In the genomic region with DNA sequence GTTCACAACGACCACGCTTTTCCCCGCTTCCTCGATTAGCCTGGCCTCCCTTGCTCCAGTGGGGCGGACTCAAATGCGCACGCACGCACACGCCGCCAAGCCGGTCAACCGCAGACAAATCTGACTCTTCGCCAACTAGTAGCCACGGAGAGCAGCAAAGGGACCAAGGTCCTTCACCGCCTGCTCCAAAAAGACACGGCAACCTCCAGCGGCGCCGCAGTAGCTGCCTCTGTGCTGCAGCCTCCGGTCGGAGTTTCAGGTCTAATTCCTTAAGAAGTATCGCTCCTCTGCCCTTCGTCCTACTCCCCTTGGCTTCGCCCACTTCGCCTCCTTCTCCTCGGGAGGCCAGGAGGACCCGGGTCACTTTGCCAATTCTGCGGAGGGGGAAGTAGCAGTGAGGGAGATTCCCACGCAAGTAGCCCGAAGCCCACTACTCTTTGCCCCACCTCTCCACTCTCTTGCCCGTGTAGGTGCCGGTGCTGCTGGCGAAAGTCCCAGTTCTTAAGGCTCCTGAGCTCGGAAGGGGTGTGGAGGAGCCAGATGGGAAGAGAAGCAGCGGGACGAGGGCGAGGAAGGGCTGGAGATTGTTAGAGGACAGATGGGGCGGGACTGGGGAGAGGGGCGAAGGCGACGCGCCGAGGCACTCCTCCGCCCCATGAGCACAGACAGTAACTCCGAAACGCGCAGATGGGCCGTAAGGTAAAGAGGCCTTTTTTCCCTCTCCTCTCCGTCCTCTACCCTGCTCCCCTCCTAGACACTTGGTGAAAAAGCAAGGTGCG, we compare ENCODE assay signal across 15 cellular contexts. TPM values are rescaled to one million over a fixed set of nuclear protein-coding genes. Genes with fewer than 3 reads are reported as not detected.
DNase-seq lines count a peak whose midpoint lies in the region; ATAC-seq and TF ChIP-seq lines count a peak whose summit lies in the region.
"Had no signal": no experiment of that assay in that cellular context is flagged by ENCODE, and none has a peak within 500 bp of the region (broad histone marks: within the 10 kb centered on the region; RNA-seq: fewer than 3 reads in every experiment).

No MANE protein-coding gene starts in this region.

- H3K36me3 ChIP-seq in smooth muscle cell (ENCODE audit: low read depth): no peaks in the 10 kb centered on the region
- H3K36me3 ChIP-seq in SJCRH30: no peaks in the 10 kb centered on the region
- H3K36me3 ChIP-seq: left lung had no signal

- H3K27me3 Mint-ChIP-seq in glutamatergic neuron (ENCODE audit: unreplicated experiment): peaks cover 14% of the 10 kb centered on the region

- ATAC-seq in Right ventricle myocardium inferior (peak; percentile 28), right cardiac atrium (no peak)

- no peak overlapping the region for H3K27ac ChIP-seq in right cardiac atrium (ENCODE audit: low read length)
- H3K27ac ChIP-seq in smooth muscle cell (ENCODE audit: low read depth): no peak overlapping the region
- no peak overlapping the region for H3K27ac ChIP-seq in SJCRH30
- H3K27ac ChIP-seq: left lung had no signal

- H3K4me1 ChIP-seq in right cardiac atrium (ENCODE audit: control insufficient read depth, insufficient read depth, low read length): peaks cover 2% of the 10 kb centered on the region
- H3K4me1 ChIP-seq in smooth muscle cell (ENCODE audit: low read depth): no peaks in the 10 kb centered on the region
- H3K4me1 ChIP-seq in SJCRH30: no peaks in the 10 kb centered on the region
- H3K4me1 ChIP-seq: left lung had no signal

- peaks cover 15% of the 10 kb centered on the region for H3K9me3 Mint-ChIP-seq in glutamatergic neuron (ENCODE audit: unreplicated experiment)

- DNase-seq in Right ventricle myocardium inferior (ENCODE audit: missing footprints) (peak; percentile 44), right cardiac atrium (no peak), NCI-H2171 treated with DMSO at 0.1 percent for 48 hours (lab: John Stamatoyannopoulos, UW) (peak; percentile 74), glutamatergic neuron (peak; percentile 65), smooth muscle cell (lab: John Stamatoyannopoulos, UW; ENCODE audit: unreplicated experiment) (no peak), SJCRH30 (no peak), DMS114 treated with DMSO at 0.1 percent for 48 hours (lab: John Stamatoyannopoulos, UW; ENCODE audit: unreplicated experiment) (no peak), GM20000 (ENCODE audit: low spot score) (no peak)

- TF ChIP-seq CTCF in glutamatergic neuron (IDR thresholded peaks at IDR 0.05; ENCODE audit: partially characterized antibody, unreplicated experiment): no peak
- TF ChIP-seq CTCF in smooth muscle cell (IDR thresholded peaks at IDR 0.05; ENCODE audit: borderline replicate concordance, insufficient read depth, poor library complexity, severe bottlenecking): no peak
- TF ChIP-seq CTCF in GM20000 (IDR thresholded peaks at IDR 0.05; ENCODE audit: extremely low read depth, missing control alignments): no peak

- peak overlapping the region; percentile 92 for H3K27ac Mint-ChIP-seq in glutamatergic neuron (ENCODE audit: unreplicated experiment)

- no peak overlapping the region for H3K4me3 ChIP-seq in right cardiac atrium (ENCODE audit: low read length)
- H3K4me3 ChIP-seq in smooth muscle cell: peak overlapping the region; percentile 28
- no peak overlapping the region for H3K4me3 ChIP-seq in SJCRH30
- H3K4me3 ChIP-seq: left lung had no signal

- no peaks in the 10 kb centered on the region for H3F3A ChIP-seq in smooth muscle cell (ENCODE audit: low read depth)

- H3K4me3 Mint-ChIP-seq in glutamatergic neuron (ENCODE audit: unreplicated experiment): peak overlapping the region; percentile 98

- H3K4me1 Mint-ChIP-seq in glutamatergic neuron (ENCODE audit: low read depth, unreplicated experiment): peaks cover 39% of the 10 kb centered on the region

- no peaks in the 10 kb centered on the region for H3K9me3 ChIP-seq in right cardiac atrium (ENCODE audit: control insufficient read depth, low read length)
- H3K9me3 ChIP-seq in smooth muscle cell (replicated peaks; ENCODE audit: low read depth): no peaks in the 10 kb centered on the region
- no peaks in the 10 kb centered on the region for H3K9me3 ChIP-seq in SJCRH30 (replicated peaks)
- H3K9me3 ChIP-seq: left lung had no signal

- no peak overlapping the region for H2AFZ ChIP-seq in smooth muscle cell (ENCODE audit: low read depth)

- H3K27me3 ChIP-seq in right cardiac atrium (ENCODE audit: control insufficient read depth, insufficient read depth) (peaks cover 4% of the 10 kb centered on the region), smooth muscle cell (ENCODE audit: low read depth) (peaks cover 94% of the 10 kb centered on the region), SJCRH30 (no peaks in the 10 kb centered on the region)

- H4K20me1 ChIP-seq in smooth muscle cell (ENCODE audit: low read depth): no peaks in the 10 kb centered on the region

- WGBS in right cardiac atrium: 3% methylated on average over 50 of the region's 50 CpGs
- WGBS in smooth muscle cell (ENCODE audit: low lambda C conversion rate): 5% methylated on average over 48 of the region's 50 CpGs

- no peak overlapping the region for H3K9ac ChIP-seq in smooth muscle cell (ENCODE audit: low read depth)

- intact Hi-C loops in Right ventricle myocardium inferior (cut with DNase I): no loop called here
- intact Hi-C loops in right cardiac atrium (cut with DNase I): no loop called here

- no peaks in the 10 kb centered on the region for H3K79me2 ChIP-seq in smooth muscle cell (ENCODE audit: low read depth)

- H3K36me3 Mint-ChIP-seq in glutamatergic neuron (ENCODE audit: unreplicated experiment): no peaks in the 10 kb centered on the region

- H3K4me2 ChIP-seq in smooth muscle cell: peak overlapping the region; percentile 77

RNA-seq across cellular contexts. Expression of a gene that starts 0.6 kb away (rescaled TPM):
- not detected for total RNA-seq in Right ventricle myocardium inferior
- total RNA-seq in right cardiac atrium: not detected
- not detected for polyA plus RNA-seq in right cardiac atrium
- 14.1 TPM for total RNA-seq in glutamatergic neuron (ENCODE audit: unreplicated experiment)
- total RNA-seq in smooth muscle cell: not detected in 2 replicates
- polyA plus RNA-seq in smooth muscle cell: not detected in 2 replicates
- not detected in 2 replicates for total RNA-seq in SJCRH30 (2014; rRNA removed; shearing (Covaris generic))
- total RNA-seq: bronchial epithelial cell, fibroblast of lung, left lung, NCI-H460, pulmonary artery endothelial cell, ureter had no signal
- polyA plus RNA-seq: BJ, fibroblast of lung had no signal

Comparison
In these comparisons a context has a peak if more than half of its experiments do, and no peak if none do; other contexts are left out.
1. DNase-seq: peak in Right ventricle myocardium inferior (single experiment), NCI-H2171 treated with DMSO at 0.1 percent for 48 hours (single experiment) and glutamatergic neuron (single experiment); none in right cardiac atrium (0 of 3), smooth muscle cell (single experiment), SJCRH30 (0 of 2), DMS114 treated with DMSO at 0.1 percent for 48 hours (single experiment) and GM20000 (single experiment).
2. RNA of a gene that starts 0.6 kb away (total RNA-seq): 14.1 TPM in glutamatergic neuron (single experiment); not detected in Right ventricle myocardium inferior (single experiment), not detected in right cardiac atrium, not detected in smooth muscle cell and not detected in SJCRH30; every median in the first group is over 10 times any median in the second.